ENCODE assay signal across 1 cellular context in genomic region chr22:21457023-21457787, GRCh38.
TF ChIP-seq lines count a peak whose summit lies in the region.

No MANE protein-coding gene starts in this region.

TF ChIP-seq in H1, 55 proteins besides CTCF, POLR2A, EP300 and RAD21:
- TF ChIP-seq POLR2AphosphoS5 (IDR thresholded peaks at IDR 0.05; ENCODE audit: low read depth, low read length) (no peak), CBX5 (IDR thresholded peaks at IDR 0.05; ENCODE audit: low read depth, low read length) (no peak), CBX8 (IDR thresholded peaks at IDR 0.05; ENCODE audit: borderline replicate concordance, low read depth, low read length) (no peak), ZNF274 (IDR thresholded peaks at IDR 0.05; ENCODE audit: borderline replicate concordance, extremely low read depth, low read length) (no peak), YY1 (IDR thresholded peaks at IDR 0.05; ENCODE audit: low read depth, low read length) (no peak), BACH1 (IDR thresholded peaks at IDR 0.05; ENCODE audit: low read length) (no peak)
